8 cellular contexts compared by ENCODE assay signal in genomic region chrX:139931646-139932076, GRCh38. TPM values are rescaled to one million over a fixed set of nuclear protein-coding genes. Genes with fewer than 3 reads are reported as not detected.
DNase-seq lines count a peak whose midpoint lies in the region; ATAC-seq and TF ChIP-seq lines count a peak whose summit lies in the region.

No MANE protein-coding gene starts in this region.

- H3K36me3 ChIP-seq in lower lobe of right lung: no peaks in the 10 kb centered on the region
- no peaks in the 10 kb centered on the region for H3K36me3 ChIP-seq in upper lobe of left lung

- H3K27ac ChIP-seq in lower lobe of right lung: no peak overlapping the region
- H3K27ac ChIP-seq in upper lobe of left lung: peak overlapping the region in 3 of 4 donors; percentile 93 to 99 (median 96)

- H3K4me1 Mint-ChIP-seq in activated naive CD4-positive, alpha-beta T cell treated with anti-CD3 and anti-CD28 coated beads, Interleukin-2, amount 10 ng/mL, durations not matched to agents 7 days and 5 days: peaks cover 27% of the 10 kb centered on the region

- TF ChIP-seq EP300 in upper lobe of left lung (IDR thresholded peaks at IDR 0.05): no peak

- TF ChIP-seq CTCF in astrocyte of the cerebellum (IDR thresholded peaks at IDR 0.05; ENCODE audit: low read depth, low read length, missing control alignments) (no peak), lower lobe of right lung (IDR thresholded peaks at IDR 0.05) (no peak), upper lobe of left lung (IDR thresholded peaks at IDR 0.05) (no peak)

- H3K27me3 ChIP-seq in lower lobe of right lung (ENCODE audit: low read depth) (no peaks in the 10 kb centered on the region), upper lobe of left lung (peaks cover 0 to 8% (median 0%) of the 10 kb centered on the region in 4 donors)

- peaks cover 3% of the 10 kb centered on the region for H3K27me3 Mint-ChIP-seq in activated naive CD4-positive, alpha-beta T cell treated with anti-CD3 and anti-CD28 coated beads, Interleukin-2, amount 10 ng/mL, durations not matched to agents 7 days and 5 days

- ATAC-seq in lower lobe of right lung (no peak), upper lobe of left lung (ENCODE audit: low FRiP score in 2 of 2) (no peak), HG03175 (IDR thresholded peaks at IDR 0.05; ENCODE audit: unreplicated experiment) (no peak), GM21786 (IDR thresholded peaks at IDR 0.05; ENCODE audit: unreplicated experiment) (no peak)

- DNase-seq in activated naive CD4-positive, alpha-beta T cell treated with anti-CD3 and anti-CD28 coated beads, Interleukin-2, amount 10 ng/mL, durations not matched to agents 7 days and 5 days: no peak
- no peak for DNase-seq in activated naive CD4-positive, alpha-beta T cell treated with anti-CD3 and anti-CD28 coated beads, Interleukin-2, amount 50 U/mL, for 16 hours
- DNase-seq in astrocyte of the cerebellum (ENCODE audit: low read depth) (no peak), lower lobe of right lung (no peak), upper lobe of left lung (no peak), erythroblast (lab: John Stamatoyannopoulos, UW) (no peak)

- WGBS in upper lobe of left lung, 2 donors: 0 to 24% methylated on average over 8 to 31 of the region's 33 CpGs

- H3K4me3 Mint-ChIP-seq in activated naive CD4-positive, alpha-beta T cell treated with anti-CD3 and anti-CD28 coated beads, Interleukin-2, amount 10 ng/mL, durations not matched to agents 7 days and 5 days: peak overlapping the region; percentile 75

- no peaks in the 10 kb centered on the region for H3K9me3 Mint-ChIP-seq in activated naive CD4-positive, alpha-beta T cell treated with anti-CD3 and anti-CD28 coated beads, Interleukin-2, amount 10 ng/mL, durations not matched to agents 7 days and 5 days

- intact Hi-C loops in lower lobe of right lung (cut with DNase I): no loop called here

- H3K36me3 Mint-ChIP-seq in activated naive CD4-positive, alpha-beta T cell treated with anti-CD3 and anti-CD28 coated beads, Interleukin-2, amount 10 ng/mL, durations not matched to agents 7 days and 5 days: peaks cover 8% of the 10 kb centered on the region

- TF ChIP-seq POLR2A in upper lobe of left lung (IDR thresholded peaks at IDR 0.05): no peak
- no peak for TF ChIP-seq POLR2A in erythroblast (IDR thresholded peaks at IDR 0.05; ENCODE audit: low read length)

- CTCF ChIA-PET in activated naive CD4-positive, alpha-beta T cell treated with anti-CD3 and anti-CD28 coated beads, Interleukin-2, amount 10 ng/mL, durations not matched to agents 7 days and 5 days (lab: Charles Lee): no interaction called here

- H3K4me1 ChIP-seq in lower lobe of right lung: peaks cover 3% of the 10 kb centered on the region
- H3K4me1 ChIP-seq in upper lobe of left lung: peaks cover 0 to 12% (median 3%) of the 10 kb centered on the region in 4 donors

- H3K4me3 ChIP-seq in astrocyte of the cerebellum (ENCODE audit: low read depth, low read length): peak overlapping the region; percentile 64
- peak overlapping the region; percentile 71 for H3K4me3 ChIP-seq in lower lobe of right lung
- H3K4me3 ChIP-seq in upper lobe of left lung: peak overlapping the region; percentile 28 to 86 (median 62)

- peak overlapping the region; percentile 75 for H3K27ac Mint-ChIP-seq in activated naive CD4-positive, alpha-beta T cell treated with anti-CD3 and anti-CD28 coated beads, Interleukin-2, amount 10 ng/mL, durations not matched to agents 7 days and 5 days

- in situ Hi-C loops in astrocyte of the cerebellum (cut with HindIII; ENCODE audit: low sequenced_read_pairs): no loop called here

- H3K9me3 ChIP-seq in lower lobe of right lung: no peaks in the 10 kb centered on the region
- H3K9me3 ChIP-seq in upper lobe of left lung: no peaks in the 10 kb centered on the region

RNA-seq across cellular contexts. Expression of gene ATP11C, which starts 1.2 kb away (rescaled TPM):
- total RNA-seq in lower lobe of right lung (14.2 TPM), upper lobe of left lung (10 to 100 TPM in 5 of 6 donors, 1 to 10 TPM in 1; 9.5 to 24.4 (median 15.1) TPM)

RNA-seq across cellular contexts. Expression of gene CXorf66, which starts 33.7 kb away (rescaled TPM):
- total RNA-seq in lower lobe of right lung: not detected
- total RNA-seq in upper lobe of left lung: not detected
